Comparison of ENCODE assay signal across 8 cellular contexts in genomic region chr1:32816676-32817158, GRCh38. TPM values are rescaled to one million over a fixed set of nuclear protein-coding genes. Genes with fewer than 3 reads are reported as not detected.
DNase-seq lines count a peak whose midpoint lies in the region; ATAC-seq lines count a peak whose summit lies in the region.

No MANE protein-coding gene starts in this region.

- peaks cover 33% of the 10 kb centered on the region for H3K4me1 ChIP-seq in SJSA1 (replicated peaks)
- H3K4me1 ChIP-seq in mononuclear cell (ENCODE audit: insufficient read depth, low read length), result peaks cover 55% of the 10 kb centered on the region

- no peaks in the 10 kb centered on the region for H3K27me3 ChIP-seq in SJSA1 (replicated peaks)
- H3K27me3 ChIP-seq in mononuclear cell (ENCODE audit: insufficient read depth, low read length), result no peaks in the 10 kb centered on the region

- no peaks in the 10 kb centered on the region for H3K9me3 Mint-ChIP-seq in activated naive CD4-positive, alpha-beta T cell treated with anti-CD3 and anti-CD28 coated beads, Interleukin-2, amount 50 U/mL, for 24 hours

- peak; percentile 1 for ATAC-seq in HG03097 (IDR thresholded peaks at IDR 0.05; ENCODE audit: low FRiP score, unreplicated experiment)

- H3K4me1 Mint-ChIP-seq in activated naive CD4-positive, alpha-beta T cell treated with anti-CD3 and anti-CD28 coated beads, Interleukin-2, amount 50 U/mL, for 24 hours, result peaks cover 61% of the 10 kb centered on the region

- H3K36me3 ChIP-seq in SJSA1, result peaks cover 40% of the 10 kb centered on the region

- H3K9me3 ChIP-seq in SJSA1 (replicated peaks), result no peaks in the 10 kb centered on the region
- no peaks in the 10 kb centered on the region for H3K9me3 ChIP-seq in mononuclear cell (ENCODE audit: low read depth, low read length)

- no peak for DNase-seq in activated naive CD4-positive, alpha-beta T cell treated with Interleukin-2 at 50 U/mL for 16 hours
- DNase-seq in SJSA1 (ENCODE audit: low read depth in 1 of 2, low spot score in 2 of 2) (no peak), epidermal melanocyte (ENCODE audit: insufficient read length, low spot score) (peak; percentile 31), occipital lobe (lab: John Stamatoyannopoulos, UW) (no peak), NCI-H1417 treated with DMSO at 0.1 percent for 48 hours (lab: John Stamatoyannopoulos, UW) (no peak)

- H3K27me3 Mint-ChIP-seq in activated naive CD4-positive, alpha-beta T cell treated with anti-CD3 and anti-CD28 coated beads, Interleukin-2, amount 50 U/mL, for 24 hours, result no peaks in the 10 kb centered on the region

- peak overlapping the region; percentile 98 for H3K27ac Mint-ChIP-seq in activated naive CD4-positive, alpha-beta T cell treated with anti-CD3 and anti-CD28 coated beads, Interleukin-2, amount 50 U/mL, for 24 hours

- H3K4me3 ChIP-seq in SJSA1, result peak overlapping the region; percentile 84
- H3K4me3 ChIP-seq in mononuclear cell (ENCODE audit: low read length), result peak overlapping the region; percentile 83

- H3K36me3 Mint-ChIP-seq in activated naive CD4-positive, alpha-beta T cell treated with anti-CD3 and anti-CD28 coated beads, Interleukin-2, amount 50 U/mL, for 24 hours, result peaks cover 24% of the 10 kb centered on the region

- H3K4me3 Mint-ChIP-seq in activated naive CD4-positive, alpha-beta T cell treated with anti-CD3 and anti-CD28 coated beads, Interleukin-2, amount 50 U/mL, for 24 hours, result peak overlapping the region; percentile 97

- H3K27ac ChIP-seq in SJSA1, result peak overlapping the region; percentile 94

RNA-seq across cellular contexts. Expression of gene YARS1, which starts 0.4 kb away (rescaled TPM):
- 94.4 and 117 TPM in 2 replicates for total RNA-seq in SJSA1 (2014; rRNA removed; shearing (Covaris generic))
- 88.7 TPM for total RNA-seq in mononuclear cell
- 43.4 TPM for total RNA-seq in occipital lobe

RNA-seq across cellular contexts. Expression of gene S100PBP, which starts 0.7 kb away (rescaled TPM):
- 27.5 and 67.8 TPM in 2 replicates for total RNA-seq in SJSA1 (2014; rRNA removed; shearing (Covaris generic))
- total RNA-seq in mononuclear cell (18.5 TPM), occipital lobe (42.7 TPM)

RNA-seq across cellular contexts. Expression of gene FNDC5, which starts 54.0 kb away (rescaled TPM):
- 0.47 and 0.84 TPM in 2 replicates for total RNA-seq in SJSA1 (2014; rRNA removed; shearing (Covaris generic))
- total RNA-seq in mononuclear cell, result 0.10 TPM
- total RNA-seq in occipital lobe, result 17.0 TPM
